Comparison of ENCODE assay signal across 1 cellular context in the genomic region with DNA sequence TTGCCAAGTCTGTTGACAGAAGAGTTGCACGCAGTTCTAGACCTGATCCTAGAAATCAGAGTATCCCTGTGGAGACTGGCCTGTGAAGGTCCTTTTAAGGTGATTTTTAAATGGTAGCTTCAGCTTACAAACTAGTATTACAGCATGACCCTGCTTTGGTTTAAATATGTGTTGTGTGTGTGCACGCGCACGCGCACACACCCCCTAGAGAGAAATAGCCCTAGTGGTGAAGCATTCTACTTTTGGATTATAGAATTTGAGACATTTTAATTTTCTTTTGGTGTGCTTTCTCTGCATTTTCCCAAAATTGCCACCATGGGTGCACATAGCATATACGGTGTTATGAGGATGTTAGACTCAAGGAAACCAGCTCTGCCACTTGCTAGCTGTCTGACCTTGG.
A peak's percentile ranks its signal among the peaks of the same experiment; 100 is the strongest.
TF ChIP-seq lines count a peak whose summit lies in the region.

No MANE protein-coding gene starts in this region.

TF ChIP-seq in K562, 482 proteins besides CTCF, POLR2A, EP300 and RAD21:
- TF ChIP-seq NRF1 (conservative IDR thresholded peaks at IDR 0.05 in 1 of 2, IDR thresholded peaks at IDR 0.05 in 1 of 2) (peak; percentile 67 to 72), ZNF23 (CRISPR knock-in tag; IDR thresholded peaks at IDR 0.05) (no peak)
